18 cellular contexts compared by ENCODE assay signal in genomic region chr2:126315840-126316239, GRCh38.
"Had no signal": no experiment of that assay in that cellular context is flagged by ENCODE, and none has a peak within 500 bp of the region (broad histone marks: within the 10 kb centered on the region; RNA-seq: fewer than 3 reads in every experiment).

No MANE protein-coding gene starts in this region.

- H3K36me3 ChIP-seq: ovary, sigmoid colon, suprapubic skin, transverse colon, upper lobe of right lung, uterus had no signal

- H3K27me3 ChIP-seq: ovary, sigmoid colon, suprapubic skin, transverse colon, upper lobe of right lung, uterus had no signal

- H3K4me1 ChIP-seq: psoas muscle, sigmoid colon, suprapubic skin, transverse colon, upper lobe of right lung, uterus had no signal

- DNase-seq: cortex of kidney; effector memory CD8-positive, alpha-beta T cell; erythroblast; foreskin melanocyte; left ventricle myocardium superior; natural killer cell; occipital lobe; ovary; posterior cingulate gyrus; psoas muscle; right cardiac atrium; sigmoid colon; stimulated activated naive B cell treated with anti-CD40 and anti-IgM and Interleukin-4, amounts not matched to agents 10 μg/mL and 1 μg/mL and 100 μg/mL, for 72 hours; transverse colon; upper lobe of right lung; uterus had no signal

- ATAC-seq: effector memory CD8-positive, alpha-beta T cell; left ventricle myocardium superior; natural killer cell; psoas muscle; right cardiac atrium; stimulated activated naive B cell treated with anti-CD40 and anti-IgM and Interleukin-4, amounts not matched to agents 10 μg/mL and 1 μg/mL and 100 μg/mL, for 72 hours; upper lobe of right lung had no signal

- H3K9me3 ChIP-seq: ovary, psoas muscle, sigmoid colon, suprapubic skin, transverse colon, upper lobe of right lung, uterus had no signal

- H3K27ac ChIP-seq: ovary, psoas muscle, sigmoid colon, suprapubic skin, transverse colon, upper lobe of right lung, uterus had no signal

- H3K4me3 ChIP-seq: lung, ovary, psoas muscle, sigmoid colon, suprapubic skin, transverse colon, upper lobe of right lung, uterus had no signal
